ENCODE assay signal across 22 cellular contexts in genomic region chr2:10339647-10340592, GRCh38. TPM values are rescaled to one million over a fixed set of nuclear protein-coding genes. Genes with fewer than 3 reads are reported as not detected.
DNase-seq lines count a peak whose midpoint lies in the region; ATAC-seq and TF ChIP-seq lines count a peak whose summit lies in the region.
"Had no signal": no experiment of that assay in that cellular context is flagged by ENCODE, and none has a peak within 500 bp of the region (broad histone marks: within the 10 kb centered on the region; RNA-seq: fewer than 3 reads in every experiment).

No MANE protein-coding gene starts in this region.

- H3K27me3 Mint-ChIP-seq in activated T-cell treated with anti-CD3 and anti-CD28 coated beads, Interleukin-2, amount 50 U/mL, for 24 hours, result no peaks in the 10 kb centered on the region
- H3K27me3 Mint-ChIP-seq in activated T-helper 2 cell treated with anti-CD3 and anti-CD28 coated beads, Interferon-gamma antibody, Interleukin-2, Interleukin-4, amounts not matched to agents 10 μg/mL and 5 μg/mL and 100 μg/mL, durations not matched to agents 14 hours and 24 hours and 36 hours (ENCODE audit: low read depth), result no peaks in the 10 kb centered on the region
- no peaks in the 10 kb centered on the region for H3K27me3 Mint-ChIP-seq in stimulated activated naive CD8-positive, alpha-beta T cell treated with anti-CD3 and anti-CD28 coated beads, Interleukin-15, amount 100 ng/mL, for 72 hours
- H3K27me3 Mint-ChIP-seq: activated CD4-positive, alpha-beta T cell treated with anti-CD3 and anti-CD28 coated beads, Interleukin-2, amount 10 ng/mL, durations not matched to agents 7 days and 5 days had no signal

- H3K4me3 Mint-ChIP-seq in activated T-cell treated with anti-CD3 and anti-CD28 coated beads, Interleukin-2, amount 50 U/mL, for 24 hours, result no peak overlapping the region
- no peak overlapping the region for H3K4me3 Mint-ChIP-seq in activated T-helper 2 cell treated with anti-CD3 and anti-CD28 coated beads, Interferon-gamma antibody, Interleukin-2, Interleukin-4, amounts not matched to agents 10 μg/mL and 5 μg/mL and 100 μg/mL, durations not matched to agents 14 hours and 24 hours and 36 hours (ENCODE audit: low read depth)
- peak overlapping the region in 1 of 2 donors; percentile 56 for H3K4me3 Mint-ChIP-seq in stimulated activated naive CD8-positive, alpha-beta T cell treated with anti-CD3 and anti-CD28 coated beads, Interleukin-15, amount 100 ng/mL, for 72 hours
- H3K4me3 Mint-ChIP-seq: activated CD4-positive, alpha-beta T cell treated with anti-CD3 and anti-CD28 coated beads, Interleukin-2, amount 10 ng/mL, durations not matched to agents 7 days and 5 days; HFFc6; nephron progenitor cell; stimulated activated effector memory CD8-positive, alpha-beta T cell treated with anti-CD3 and anti-CD28 coated beads, Interleukin-12 subunit alpha, Interleukin-12 subunit beta, amount 100 ng/mL, for 72 hours had no signal

- H3K27me3 ChIP-seq in foreskin keratinocyte (no peaks in the 10 kb centered on the region), body of pancreas (no peaks in the 10 kb centered on the region)

- no peak for TF ChIP-seq CTCF in foreskin keratinocyte (conservative IDR thresholded peaks at IDR 0.05)
- no peak for TF ChIP-seq CTCF in body of pancreas (IDR thresholded peaks at IDR 0.05)

- intact Hi-C loops in activated T-helper 2 cell treated with anti-CD3 and anti-CD28 coated beads, Interferon-gamma antibody, Interleukin-2, Interleukin-4, amounts not matched to agents 10 μg/mL and 5 μg/mL and 100 μg/mL, durations not matched to agents 14 hours and 24 hours and 36 hours (cut with micrococcal nuclease), result no loop called here
- intact Hi-C loops in body of pancreas (cut with DNase I), result no loop called here

- H3K9me3 ChIP-seq in body of pancreas, result peaks cover 0 to 5% (median 0%) of the 10 kb centered on the region in 3 donors
- H3K9me3 ChIP-seq: thoracic aorta had no signal

- peak; percentile 37 for ATAC-seq in foreskin keratinocyte
- peak; percentile 56 for ATAC-seq in stimulated activated naive CD8-positive, alpha-beta T cell treated with anti-CD3 and anti-CD28 coated beads, Interleukin-15, amount 100 ng/mL, for 72 hours
- no peak for ATAC-seq in HG02938 (IDR thresholded peaks at IDR 0.05; ENCODE audit: unreplicated experiment)
- no peak for ATAC-seq in body of pancreas
- ATAC-seq: stimulated activated effector memory CD8-positive, alpha-beta T cell treated with anti-CD3 and anti-CD28 coated beads, Interleukin-12 subunit alpha, Interleukin-12 subunit beta, amount 100 ng/mL, for 72 hours had no signal

- no peaks in the 10 kb centered on the region for H3K36me3 ChIP-seq in body of pancreas (replicated peaks in 1 of 2; ENCODE audit: insufficient read depth in 1 of 2, low read depth in 2 of 2)
- H3K36me3 ChIP-seq: thoracic aorta had no signal

- no peak for DNase-seq in activated T-cell treated with anti-CD3 and anti-CD28 coated beads, Interleukin-2, amount 50 U/mL, for 24 hours
- DNase-seq in activated T-cell treated with anti-CD3 and anti-CD28 coated beads, Interleukin-2, amount 50 U/mL, for 48 hours, result no peak
- no peak for DNase-seq in activated T-helper 2 cell treated with anti-CD3 and anti-CD28 coated beads, Interferon-gamma antibody, Interleukin-2, Interleukin-4, amounts not matched to agents 10 μg/mL and 5 μg/mL and 100 μg/mL, durations not matched to agents 14 hours and 24 hours and 36 hours (ENCODE audit: low spot score)
- peak in 1 of 2 donors; percentile 48 for DNase-seq in foreskin keratinocyte
- no peak for DNase-seq in stimulated activated naive CD8-positive, alpha-beta T cell treated with anti-CD3 and anti-CD28 coated beads, Interleukin-15, amount 100 ng/mL, for 72 hours
- no peak for DNase-seq in DMS 273 (lab: John Stamatoyannopoulos, UW; ENCODE audit: unreplicated experiment)
- no peak for DNase-seq in body of pancreas
- DNase-seq: 8988T; activated CD4-positive, alpha-beta T cell treated with anti-CD3 and anti-CD28 coated beads, Interleukin-2, amount 10 ng/mL, durations not matched to agents 7 days and 5 days; activated CD8-positive, alpha-beta memory T cell treated with anti-CD3 and anti-CD28 coated beads, Interleukin-2, amount 50 U/mL, for 4 hours; activated effector memory CD4-positive, alpha-beta T cell treated with anti-CD3 and anti-CD28 coated beads, Interleukin-2, amount 50 U/mL, for 16 hours; amygdala; head of caudate nucleus; HFFc6; NCI-H1105; nephron progenitor cell; NK-92 treated with Interleukin-12 subunit alpha and Interleukin-12 subunit beta, amount 100 ng/mL, for 24 hours; T-helper 2 cell had no signal

- peak overlapping the region; percentile 80 for H3K27ac Mint-ChIP-seq in activated T-cell treated with anti-CD3 and anti-CD28 coated beads, Interleukin-2, amount 50 U/mL, for 24 hours
- peak overlapping the region; percentile 11 for H3K27ac Mint-ChIP-seq in activated T-helper 2 cell treated with anti-CD3 and anti-CD28 coated beads, Interferon-gamma antibody, Interleukin-2, Interleukin-4, amounts not matched to agents 10 μg/mL and 5 μg/mL and 100 μg/mL, durations not matched to agents 14 hours and 24 hours and 36 hours
- peak overlapping the region in 1 of 2 donors; percentile 35 for H3K27ac Mint-ChIP-seq in stimulated activated naive CD8-positive, alpha-beta T cell treated with anti-CD3 and anti-CD28 coated beads, Interleukin-15, amount 100 ng/mL, for 72 hours
- H3K27ac Mint-ChIP-seq: activated CD4-positive, alpha-beta T cell treated with anti-CD3 and anti-CD28 coated beads, Interleukin-2, amount 10 ng/mL, durations not matched to agents 7 days and 5 days; HFFc6; stimulated activated effector memory CD8-positive, alpha-beta T cell treated with anti-CD3 and anti-CD28 coated beads, Interleukin-12 subunit alpha, Interleukin-12 subunit beta, amount 100 ng/mL, for 72 hours had no signal

- peaks cover 69% of the 10 kb centered on the region for H3K4me1 Mint-ChIP-seq in activated T-cell treated with anti-CD3 and anti-CD28 coated beads, Interleukin-2, amount 50 U/mL, for 24 hours (ENCODE audit: low read depth)
- H3K4me1 Mint-ChIP-seq in activated T-helper 2 cell treated with anti-CD3 and anti-CD28 coated beads, Interferon-gamma antibody, Interleukin-2, Interleukin-4, amounts not matched to agents 10 μg/mL and 5 μg/mL and 100 μg/mL, durations not matched to agents 14 hours and 24 hours and 36 hours (ENCODE audit: low read depth), result peaks cover 31% of the 10 kb centered on the region
- peaks cover 71% of the 10 kb centered on the region for H3K4me1 Mint-ChIP-seq in stimulated activated naive CD8-positive, alpha-beta T cell treated with anti-CD3 and anti-CD28 coated beads, Interleukin-15, amount 100 ng/mL, for 72 hours

- 85 to 90% methylated on average over 17 of the region's 17 CpGs for WGBS in body of pancreas, 2 donors

- no peak overlapping the region for H3K4me3 ChIP-seq in body of pancreas
- H3K4me3 ChIP-seq: SK-N-MC, thoracic aorta had no signal

- H3K4me1 ChIP-seq in foreskin keratinocyte (peaks cover 13% of the 10 kb centered on the region), body of pancreas (peaks cover 24% of the 10 kb centered on the region)

- no peaks in the 10 kb centered on the region for H3K9me3 Mint-ChIP-seq in activated T-cell treated with anti-CD3 and anti-CD28 coated beads, Interleukin-2, amount 50 U/mL, for 24 hours
- H3K9me3 Mint-ChIP-seq in activated T-helper 2 cell treated with anti-CD3 and anti-CD28 coated beads, Interferon-gamma antibody, Interleukin-2, Interleukin-4, amounts not matched to agents 10 μg/mL and 5 μg/mL and 100 μg/mL, durations not matched to agents 14 hours and 24 hours and 36 hours, result peaks cover 3% of the 10 kb centered on the region
- peaks cover 0 to 6% of the 10 kb centered on the region in 2 donors for H3K9me3 Mint-ChIP-seq in stimulated activated naive CD8-positive, alpha-beta T cell treated with anti-CD3 and anti-CD28 coated beads, Interleukin-15, amount 100 ng/mL, for 72 hours
- H3K9me3 Mint-ChIP-seq: stimulated activated effector memory CD8-positive, alpha-beta T cell treated with anti-CD3 and anti-CD28 coated beads, Interleukin-12 subunit alpha, Interleukin-12 subunit beta, amount 100 ng/mL, for 72 hours had no signal

- no peak for TF ChIP-seq POLR2A in body of pancreas (IDR thresholded peaks at IDR 0.05)

- H3K36me3 Mint-ChIP-seq in activated T-cell treated with anti-CD3 and anti-CD28 coated beads, Interleukin-2, amount 50 U/mL, for 24 hours (ENCODE audit: low read depth), result peaks cover 17% of the 10 kb centered on the region
- peaks cover 14% of the 10 kb centered on the region for H3K36me3 Mint-ChIP-seq in activated T-helper 2 cell treated with anti-CD3 and anti-CD28 coated beads, Interferon-gamma antibody, Interleukin-2, Interleukin-4, amounts not matched to agents 10 μg/mL and 5 μg/mL and 100 μg/mL, durations not matched to agents 14 hours and 24 hours and 36 hours (ENCODE audit: low read depth)

- no peak overlapping the region for H3K27ac ChIP-seq in foreskin keratinocyte
- no peak overlapping the region for H3K27ac ChIP-seq in body of pancreas
- H3K27ac ChIP-seq: SK-N-MC, thoracic aorta had no signal

RNA-seq across cellular contexts. Expression of gene HPCAL1, which starts 37.2 kb away (rescaled TPM):
- 102 and 110 TPM in 2 replicates for total RNA-seq in activated T-helper 2 cell treated with anti-CD3 and anti-CD28 coated beads, Interferon-gamma antibody, Interleukin-2, Interleukin-4, amounts not matched to agents 10 μg/mL and 5 μg/mL and 100 μg/mL, durations not matched to agents 14 hours and 24 hours and 36 hours
- total RNA-seq in foreskin keratinocyte (29.2 and 37.1 TPM in 2 replicates), body of pancreas (10 to 100 TPM; 41.0 to 66.3 TPM)
- polyA plus RNA-seq in foreskin keratinocyte, result 31.6 and 42.7 TPM in 2 replicates

Comparison
In these comparisons a context has a peak if more than half of its experiments do, and no peak if none do; other contexts are left out.
1. ATAC-seq: peak in foreskin keratinocyte (single experiment) and stimulated activated naive CD8-positive, alpha-beta T cell treated with anti-CD3 and anti-CD28 coated beads, Interleukin-15, amount 100 ng/mL, for 72 hours (single experiment); none in HG02938 (single experiment) and body of pancreas (single experiment).